In genomic region chr17:81388091-81388611, GRCh38 we compare ENCODE assay signal across 2 cellular contexts.
A peak's percentile ranks its signal among the peaks of the same experiment; 100 is the strongest.
TF ChIP-seq lines count a peak whose summit lies in the region.

No MANE protein-coding gene starts in this region.

TF ChIP-seq in H1, 55 proteins besides CTCF, POLR2A, EP300 and RAD21:
- TF ChIP-seq MAX (IDR thresholded peaks at IDR 0.05) (peak; percentile 48), CHD2 (IDR thresholded peaks at IDR 0.05; ENCODE audit: low read length) (no peak)

TF ChIP-seq in neural cell, 6 proteins besides CTCF, POLR2A, EP300 and RAD21 (continued from another document):
- peak; percentile 45 for TF ChIP-seq POLR2AphosphoS5 (IDR thresholded peaks at IDR 0.05)
- no peak for TF ChIP-seq REST (IDR thresholded peaks at IDR 0.05; ENCODE audit: borderline replicate concordance)
